In genomic region chr6:85419046-85419759, GRCh38 we compare ENCODE assay signal across 1 cellular context.
TF ChIP-seq lines count a peak whose summit lies in the region.

No MANE protein-coding gene starts in this region.

TF ChIP-seq in HCT116, 20 proteins besides CTCF, POLR2A, EP300 and RAD21 (continued from another document):
- TF ChIP-seq ZNF274 (IDR thresholded peaks at IDR 0.05; ENCODE audit: low read depth, low read length) (no peak), MAX (IDR thresholded peaks at IDR 0.05) (no peak), EZH2phosphoT487 (IDR thresholded peaks at IDR 0.05; ENCODE audit: borderline replicate concordance) (no peak), CEBPB (IDR thresholded peaks at IDR 0.05; ENCODE audit: low read depth) (no peak), SP1 (IDR thresholded peaks at IDR 0.05; ENCODE audit: low read depth) (no peak), FOSL1 (IDR thresholded peaks at IDR 0.05; ENCODE audit: low read depth) (no peak)
TF ChIP-seq in HCT116: peak in this region for 0.
